In the genomic region with DNA sequence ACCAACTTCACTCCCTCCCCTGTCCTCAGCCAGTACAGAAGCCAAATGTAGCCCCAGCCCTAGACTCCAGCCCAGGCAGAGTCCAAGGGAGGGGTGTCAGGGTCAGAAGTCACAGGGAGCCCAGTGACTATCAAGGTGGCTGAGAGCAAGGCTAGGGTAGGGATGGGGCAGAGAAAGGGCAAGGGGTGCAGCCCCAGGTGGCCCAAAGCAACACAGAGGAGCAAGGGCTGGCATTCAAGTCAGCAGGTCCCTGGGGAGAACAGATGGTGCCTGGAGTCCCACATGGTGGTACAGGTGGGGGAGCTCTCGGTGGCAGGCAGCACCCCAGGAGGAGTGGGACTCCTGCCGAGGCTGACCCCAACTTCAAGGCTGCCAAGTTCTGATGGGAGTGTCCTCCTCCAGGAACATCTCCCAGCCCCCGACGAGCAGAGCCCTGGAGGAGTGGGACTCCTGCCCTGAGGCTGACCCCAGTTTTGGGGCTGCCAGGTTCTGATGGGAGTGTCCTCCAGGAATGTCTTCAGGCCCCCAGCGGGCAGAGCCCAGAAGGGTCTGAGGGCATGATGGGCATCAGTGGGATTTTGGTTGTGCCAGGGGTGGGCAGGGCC, we compare ENCODE assay signal across 11 cellular contexts. TPM values are rescaled to one million over a fixed set of nuclear protein-coding genes. Genes with fewer than 3 reads are reported as not detected.
DNase-seq lines count a peak whose midpoint lies in the region; ATAC-seq and TF ChIP-seq lines count a peak whose summit lies in the region.
"Had no signal": no experiment of that assay in that cellular context is flagged by ENCODE, and none has a peak within 500 bp of the region (broad histone marks: within the 10 kb centered on the region; RNA-seq: fewer than 3 reads in every experiment).

No MANE protein-coding gene starts in this region.

- H3K4me1 Mint-ChIP-seq in immature natural killer cell = peaks cover 0 to 6% of the 10 kb centered on the region in 2 donors

- no peaks in the 10 kb centered on the region for H3K36me3 Mint-ChIP-seq in immature natural killer cell

- peaks cover 0 to 8% of the 10 kb centered on the region in 2 donors for H3K36me3 ChIP-seq in vagina

- no peaks in the 10 kb centered on the region for H3K9me3 Mint-ChIP-seq in immature natural killer cell
- H3K9me3 Mint-ChIP-seq: stimulated activated naive CD8-positive, alpha-beta T cell treated with anti-CD3 and anti-CD28 coated beads, Interleukin-15, Interleukin-2, amounts not matched to agents 100 ng/mL and 50 ng/mL, for 24 hours had no signal

- H3K4me1 ChIP-seq in right cardiac atrium (ENCODE audit: control insufficient read depth, insufficient read depth, low read length) (peaks cover 2% of the 10 kb centered on the region), vagina (peaks cover 72% of the 10 kb centered on the region)

- intact Hi-C loops in right cardiac atrium (cut with DNase I) = no loop called here
- intact Hi-C loops in left cardiac atrium (cut with DNase I) = no loop called here
- intact Hi-C loops in vagina (cut with DNase I) = no loop called here

- peaks cover 4 to 5% (median 4%) of the 10 kb centered on the region in 3 donors for H3K27me3 Mint-ChIP-seq in immature natural killer cell (ENCODE audit: low read depth in 3 of 3)

- ATAC-seq in right cardiac atrium (no peak), left cardiac atrium (no peak)

- H3K27ac ChIP-seq in right cardiac atrium (ENCODE audit: low read length) (no peak overlapping the region), vagina (peak overlapping the region; percentile 15)

- H3K9me3 ChIP-seq in right cardiac atrium (ENCODE audit: control insufficient read depth, low read length) = no peaks in the 10 kb centered on the region
- H3K9me3 ChIP-seq in vagina = no peaks in the 10 kb centered on the region

- TF ChIP-seq POLR2A in Raji (IDR thresholded peaks at IDR 0.05; ENCODE audit: insufficient read depth, low read depth, low read length) (peak; percentile 62), vagina (IDR thresholded peaks at IDR 0.05) (no peak)

- no peak overlapping the region for H3K4me3 ChIP-seq in right cardiac atrium (ENCODE audit: low read length)
- H3K4me3 ChIP-seq in vagina = no peak overlapping the region

- no peak for TF ChIP-seq CTCF in vagina (IDR thresholded peaks at IDR 0.05)

- H3K27me3 ChIP-seq in right cardiac atrium (ENCODE audit: control insufficient read depth, insufficient read depth) = no peaks in the 10 kb centered on the region
- no peaks in the 10 kb centered on the region for H3K27me3 ChIP-seq in vagina

- DNase-seq in right cardiac atrium (peak in 2 of 3 donors; percentile 53 to 58), left cardiac atrium (no peak), immature natural killer cell (no peak), vagina (ENCODE audit: extremely low spot score in 2 of 2) (no peak), hypothalamus (lab: John Stamatoyannopoulos, UW) (no peak), NCI-H2196 (lab: John Stamatoyannopoulos, UW; ENCODE audit: unreplicated experiment) (no peak), NCI-H1417 treated with DMSO at 0.1 percent for 48 hours (lab: John Stamatoyannopoulos, UW) (no peak)
- DNase-seq: effector CD4-positive, alpha-beta T cell; NCI-H146 had no signal

- H3K27ac Mint-ChIP-seq in immature natural killer cell = peak overlapping the region in 1 of 6 donors; percentile 62

- WGBS in right cardiac atrium = 25% methylated on average over 5 of the region's 5 CpGs

- H3K4me3 Mint-ChIP-seq in immature natural killer cell = peak overlapping the region in 4 of 5 donors; percentile 40 to 76 (median 58)

RNA-seq across cellular contexts. Expression of a gene that starts 3.7 kb away (rescaled TPM):
- total RNA-seq in right cardiac atrium (10 to 100 TPM; 64.4 to 87.4 (median 66.3) TPM), left cardiac atrium (10 to 100 TPM; 63.5 to 69.2 TPM), vagina (72.4 TPM)
- polyA plus RNA-seq in right cardiac atrium (70.0 TPM), immature natural killer cell (1 to 10 TPM in 2 of 3 donors, under 1 TPM in 1; 0.78 to 1.5 (median 1.4) TPM)

RNA-seq across cellular contexts. Expression of a gene that starts 5.5 kb away (rescaled TPM):
- 10 to 100 TPM; 21.9 to 38.8 (median 36.3) TPM for total RNA-seq in right cardiac atrium
- polyA plus RNA-seq in right cardiac atrium = 39.5 TPM
- 10 to 100 TPM; 38.3 to 44.3 TPM for total RNA-seq in left cardiac atrium
- not detected for polyA plus RNA-seq in immature natural killer cell
- total RNA-seq in vagina = 136 TPM

RNA-seq across cellular contexts. Expression of a gene that starts 21.8 kb away (rescaled TPM):
- under 1 TPM; 0.33 to 0.51 (median 0.38) TPM for total RNA-seq in right cardiac atrium
- polyA plus RNA-seq in right cardiac atrium = 0.66 TPM
- total RNA-seq in left cardiac atrium = under 1 TPM; 0.44 to 0.65 TPM
- under 1 TPM in 1 of 3 donors, not detected in 2; 0.08 TPM for polyA plus RNA-seq in immature natural killer cell
- 0.74 TPM for total RNA-seq in vagina

RNA-seq across cellular contexts. Expression of a gene that starts 22.1 kb away (rescaled TPM):
- 100 to 1,000 TPM; 175 to 210 (median 188) TPM for total RNA-seq in right cardiac atrium
- 331 TPM for polyA plus RNA-seq in right cardiac atrium
- 100 to 1,000 TPM; 184 to 199 TPM for total RNA-seq in left cardiac atrium
- polyA plus RNA-seq in immature natural killer cell = 100 to 1,000 TPM; 168 to 216 (median 190) TPM
- total RNA-seq in vagina = 94.5 TPM

RNA-seq across cellular contexts. Expression of a gene that starts 28.3 kb away (rescaled TPM):
- total RNA-seq in right cardiac atrium (10 to 100 TPM; 24.0 to 29.0 (median 27.0) TPM), left cardiac atrium (10 to 100 TPM; 31.8 to 32.5 TPM), vagina (20.9 TPM)
- polyA plus RNA-seq in right cardiac atrium (53.9 TPM), immature natural killer cell (10 to 100 TPM in 2 of 3 donors, 1 to 10 TPM in 1; 9.2 to 23.7 (median 10.5) TPM)

Comparison
In these comparisons a context has a peak if more than half of its experiments do, and no peak if none do; other contexts are left out.
1. DNase-seq: peak in right cardiac atrium (2 of 3); none in left cardiac atrium (single experiment), immature natural killer cell (0 of 3), vagina (0 of 2), hypothalamus (0 of 51), NCI-H2196 (single experiment) and NCI-H1417 treated with DMSO at 0.1 percent for 48 hours (single experiment).